Comparison of ENCODE assay signal across 14 cellular contexts in genomic region chr5:5572010-5572982, GRCh38.
DNase-seq lines count a peak whose midpoint lies in the region; ATAC-seq and TF ChIP-seq lines count a peak whose summit lies in the region.
"Had no signal": no experiment of that assay in that cellular context is flagged by ENCODE, and none has a peak within 500 bp of the region (broad histone marks: within the 10 kb centered on the region; RNA-seq: fewer than 3 reads in every experiment).

No MANE protein-coding gene starts in this region.

- POLR2A ChIA-PET in CD4-positive, alpha-beta T cell (lab: Charles Lee): no interaction called here

- H3K27me3 Mint-ChIP-seq in CD4-positive, alpha-beta T cell: peaks cover 37% of the 10 kb centered on the region

- H3K4me3 ChIP-seq in ascending aorta (peak overlapping the region; percentile 1 to 49), smooth muscle cell (no peak overlapping the region)
- H3K4me3 ChIP-seq: GM12878, upper lobe of left lung had no signal

- peak overlapping the region; percentile 81 to 84 for H3K27ac ChIP-seq in ascending aorta
- H3K27ac ChIP-seq in smooth muscle cell (ENCODE audit: low read depth): no peak overlapping the region
- no peak overlapping the region for H3K27ac ChIP-seq in substantia nigra (ENCODE audit: low read depth, low read length, poor library complexity, severe bottlenecking)
- H3K27ac ChIP-seq in CD4-positive, alpha-beta T cell (ENCODE audit: low read depth, low read length): no peak overlapping the region
- H3K27ac ChIP-seq: upper lobe of left lung had no signal

- H3F3A ChIP-seq in smooth muscle cell (ENCODE audit: low read depth): no peaks in the 10 kb centered on the region

- no peaks in the 10 kb centered on the region for H3K36me3 ChIP-seq in ascending aorta
- no peaks in the 10 kb centered on the region for H3K36me3 ChIP-seq in smooth muscle cell (ENCODE audit: low read depth)
- H3K36me3 ChIP-seq: upper lobe of left lung had no signal

- no peaks in the 10 kb centered on the region for H3K9me3 Mint-ChIP-seq in CD4-positive, alpha-beta T cell
- H3K9me3 Mint-ChIP-seq: activated naive CD4-positive, alpha-beta T cell treated with anti-CD3 and anti-CD28 coated beads for 36 hours had no signal

- no peak overlapping the region for H3K9ac ChIP-seq in smooth muscle cell (ENCODE audit: low read depth)

- H3K4me1 ChIP-seq in ascending aorta (peaks cover 8 to 24% of the 10 kb centered on the region in 2 donors), smooth muscle cell (ENCODE audit: low read depth) (no peaks in the 10 kb centered on the region)
- H3K4me1 ChIP-seq: upper lobe of left lung had no signal

- H3K4me3 Mint-ChIP-seq in CD4-positive, alpha-beta T cell: no peak overlapping the region
- H3K4me3 Mint-ChIP-seq: activated naive CD4-positive, alpha-beta T cell treated with anti-CD3 and anti-CD28 coated beads for 36 hours had no signal

- intact Hi-C loops in ascending aorta (cut with DNase I): loop anchor here (2.0 to 10.0 kb wide), 6 partner anchors 70 to 1143 kb away; partner anchors contain the start of genes ICE1, MED10 and TENT4A
- intact Hi-C loops in CD4-positive, alpha-beta T cell (cut with DNase I, micrococcal nuclease): no loop called here

- no peaks in the 10 kb centered on the region for H3K9me3 ChIP-seq in ascending aorta
- H3K9me3 ChIP-seq in smooth muscle cell (replicated peaks; ENCODE audit: low read depth): no peaks in the 10 kb centered on the region
- H3K9me3 ChIP-seq in CD4-positive, alpha-beta T cell (ENCODE audit: control insufficient read depth, low read length): no peaks in the 10 kb centered on the region
- H3K9me3 ChIP-seq: upper lobe of left lung had no signal

- H4K20me1 ChIP-seq in smooth muscle cell (ENCODE audit: low read depth): no peaks in the 10 kb centered on the region

- H3K36me3 Mint-ChIP-seq in CD4-positive, alpha-beta T cell (ENCODE audit: low read depth): no peaks in the 10 kb centered on the region

- DNase-seq in Ammon's horn (ENCODE audit: low spot score) (peak; percentile 39), ascending aorta (ENCODE audit: low spot score in 2 of 2) (peak; percentile 51 to 91), left kidney (ENCODE audit: low read depth, low spot score) (peak; percentile 82), smooth muscle cell (lab: John Stamatoyannopoulos, UW; ENCODE audit: unreplicated experiment) (no peak), substantia nigra (lab: John Stamatoyannopoulos, UW) (no peak)
- no peak for DNase-seq in CD4-positive, alpha-beta T cell
- DNase-seq: activated naive CD4-positive, alpha-beta T cell treated with anti-CD3 and anti-CD28 coated beads for 36 hours; cerebellar nuclear complex; T-helper 9 cell had no signal

- H3K79me2 ChIP-seq in smooth muscle cell (ENCODE audit: low read depth): no peaks in the 10 kb centered on the region

- TF ChIP-seq CTCF in ascending aorta (IDR thresholded peaks at IDR 0.05): no peak
- no peak for TF ChIP-seq CTCF in smooth muscle cell (IDR thresholded peaks at IDR 0.05; ENCODE audit: borderline replicate concordance, insufficient read depth, poor library complexity, severe bottlenecking)
- TF ChIP-seq CTCF in CD4-positive, alpha-beta T cell (IDR thresholded peaks at IDR 0.05): no peak

- 64% methylated on average over 30 of the region's 30 CpGs for WGBS in smooth muscle cell (ENCODE audit: low lambda C conversion rate)

- no peak overlapping the region for H3K27ac Mint-ChIP-seq in CD4-positive, alpha-beta T cell
- H3K27ac Mint-ChIP-seq: activated naive CD4-positive, alpha-beta T cell treated with anti-CD3 and anti-CD28 coated beads for 36 hours had no signal

- peak overlapping the region; percentile 4 for H3K4me2 ChIP-seq in smooth muscle cell

- no peak overlapping the region for H2AFZ ChIP-seq in smooth muscle cell (ENCODE audit: low read depth)

- no peak for ATAC-seq in CD4-positive, alpha-beta T cell (ENCODE audit: poor library complexity)
- no peak for ATAC-seq in HG03135 (IDR thresholded peaks at IDR 0.05; ENCODE audit: unreplicated experiment)
- no peak for ATAC-seq in HG02970 (IDR thresholded peaks at IDR 0.05; ENCODE audit: low FRiP score, unreplicated experiment)
- ATAC-seq: GM12878, Panc1 had no signal

- H3K4me1 Mint-ChIP-seq in CD4-positive, alpha-beta T cell (ENCODE audit: low read depth): no peaks in the 10 kb centered on the region

- CTCF ChIA-PET in CD4-positive, alpha-beta T cell (lab: Charles Lee): no interaction called here

- H3K27me3 ChIP-seq in ascending aorta (no peaks in the 10 kb centered on the region), smooth muscle cell (ENCODE audit: low read depth) (no peaks in the 10 kb centered on the region)
- no peaks in the 10 kb centered on the region for H3K27me3 ChIP-seq in CD4-positive, alpha-beta T cell (ENCODE audit: control insufficient read depth, insufficient read depth, low read length)
- H3K27me3 ChIP-seq: upper lobe of left lung had no signal

Comparison
In these comparisons a context has a peak if more than half of its experiments do, and no peak if none do; other contexts are left out.
1. DNase-seq: peak in Ammon's horn (single experiment), ascending aorta (2 of 2) and left kidney (single experiment); none in smooth muscle cell (single experiment), substantia nigra (0 of 49) and CD4-positive, alpha-beta T cell (0 of 10).
2. H3K27ac ChIP-seq: peak in ascending aorta (2 of 2); none in smooth muscle cell (single experiment), substantia nigra (single experiment) and CD4-positive, alpha-beta T cell (single experiment).